In the genomic region with DNA sequence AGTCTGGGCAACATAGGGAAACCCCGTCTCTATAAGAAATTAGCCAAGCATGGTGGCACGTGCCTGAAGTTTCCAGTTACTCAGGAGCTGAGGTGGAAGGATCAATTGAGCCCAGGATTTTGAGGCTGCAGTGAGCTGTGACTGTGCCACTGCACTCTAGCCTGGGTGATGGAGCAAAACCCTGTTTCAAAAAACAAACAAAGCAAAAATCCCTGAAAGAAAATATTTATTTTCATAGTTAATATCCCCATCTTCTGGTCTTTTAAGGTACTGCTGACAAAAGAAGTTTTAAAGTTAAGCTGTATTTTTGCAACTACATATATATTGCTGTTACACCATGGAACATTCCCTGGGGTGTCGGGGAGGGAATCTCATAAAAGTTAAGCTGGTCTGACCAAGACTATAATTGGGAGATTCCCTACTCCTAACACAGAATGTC, we compare ENCODE assay signal across 10 cellular contexts. TPM values are rescaled to one million over a fixed set of nuclear protein-coding genes. Genes with fewer than 3 reads are reported as not detected.
DNase-seq lines count a peak whose midpoint lies in the region; ATAC-seq and TF ChIP-seq lines count a peak whose summit lies in the region.
"Had no signal": no experiment of that assay in that cellular context is flagged by ENCODE, and none has a peak within 500 bp of the region (broad histone marks: within the 10 kb centered on the region; RNA-seq: fewer than 3 reads in every experiment).

No MANE protein-coding gene starts in this region.

- H3K4me1 Mint-ChIP-seq in glutamatergic neuron (ENCODE audit: low read depth, unreplicated experiment): no peaks in the 10 kb centered on the region
- H3K4me1 Mint-ChIP-seq: activated naive CD4-positive, alpha-beta T cell treated with anti-CD3 and anti-CD28 coated beads, Interleukin-2, amount 10 ng/mL, durations not matched to agents 7 days and 5 days had no signal

- no peak overlapping the region for H3K27ac Mint-ChIP-seq in glutamatergic neuron (ENCODE audit: unreplicated experiment)
- H3K27ac Mint-ChIP-seq: activated naive CD4-positive, alpha-beta T cell treated with anti-CD3 and anti-CD28 coated beads, Interleukin-2, amount 10 ng/mL, durations not matched to agents 7 days and 5 days; CD4-positive, CD25-positive, alpha-beta regulatory T cell had no signal

- TF ChIP-seq CTCF in glutamatergic neuron (IDR thresholded peaks at IDR 0.05; ENCODE audit: partially characterized antibody, unreplicated experiment) (peak; percentile 38), upper lobe of left lung (IDR thresholded peaks at IDR 0.05) (peak in 5 of 6 experiments; percentile 11 to 39 (median 30))

- peaks cover 0 to 9% (median 3%) of the 10 kb centered on the region in 4 donors for H3K36me3 ChIP-seq in upper lobe of left lung

- no peaks in the 10 kb centered on the region for H3K27me3 Mint-ChIP-seq in glutamatergic neuron (ENCODE audit: unreplicated experiment)
- H3K27me3 Mint-ChIP-seq: activated naive CD4-positive, alpha-beta T cell treated with anti-CD3 and anti-CD28 coated beads, Interleukin-2, amount 10 ng/mL, durations not matched to agents 7 days and 5 days; CD4-positive, CD25-positive, alpha-beta regulatory T cell had no signal

- H3K4me3 ChIP-seq in upper lobe of left lung: no peak overlapping the region

- peak; percentile 67 for ATAC-seq in SK-N-SH treated with all-trans-retinoic acid at 6 μM for 48 hours
- no peak for ATAC-seq in upper lobe of left lung (ENCODE audit: low FRiP score in 2 of 2)
- no peak for ATAC-seq in GM21381 (IDR thresholded peaks at IDR 0.05; ENCODE audit: unreplicated experiment)
- no peak for ATAC-seq in GM21423 (IDR thresholded peaks at IDR 0.05; ENCODE audit: unreplicated experiment)

- no peaks in the 10 kb centered on the region for H3K9me3 ChIP-seq in upper lobe of left lung

- no peaks in the 10 kb centered on the region for H3K36me3 Mint-ChIP-seq in glutamatergic neuron (ENCODE audit: unreplicated experiment)

- no peaks in the 10 kb centered on the region for H3K9me3 Mint-ChIP-seq in glutamatergic neuron (ENCODE audit: unreplicated experiment)
- H3K9me3 Mint-ChIP-seq: activated naive CD4-positive, alpha-beta T cell treated with anti-CD3 and anti-CD28 coated beads, Interleukin-2, amount 10 ng/mL, durations not matched to agents 7 days and 5 days had no signal

- no peak overlapping the region for H3K4me3 Mint-ChIP-seq in glutamatergic neuron (ENCODE audit: unreplicated experiment)
- H3K4me3 Mint-ChIP-seq: activated naive CD4-positive, alpha-beta T cell treated with anti-CD3 and anti-CD28 coated beads, Interleukin-2, amount 10 ng/mL, durations not matched to agents 7 days and 5 days; CD4-positive, CD25-positive, alpha-beta regulatory T cell had no signal

- 74 to 79% methylated on average over 3 of the region's 3 CpGs for WGBS in upper lobe of left lung, 2 donors

- no peak for TF ChIP-seq POLR2A in upper lobe of left lung (IDR thresholded peaks at IDR 0.05)

- H3K27ac ChIP-seq in upper lobe of left lung: peak overlapping the region in 1 of 4 donors; percentile 9

- peaks cover 0 to 7% (median 2%) of the 10 kb centered on the region in 4 donors for H3K4me1 ChIP-seq in upper lobe of left lung

- TF ChIP-seq EP300 in upper lobe of left lung (IDR thresholded peaks at IDR 0.05): no peak

- DNase-seq in NCI-H82 (lab: John Stamatoyannopoulos, UW) (peak; percentile 14), NCI-H82 treated with DMSO at 0.1 percent for 48 hours (lab: John Stamatoyannopoulos, UW; ENCODE audit: unreplicated experiment) (no peak), glutamatergic neuron (no peak), upper lobe of left lung (no peak), NOMO-1 treated with dmso at 0.1 percent for 144 hours (lab: John Stamatoyannopoulos, UW; ENCODE audit: unreplicated experiment) (no peak)
- DNase-seq: activated naive CD4-positive, alpha-beta T cell treated with anti-CD3 and anti-CD28 coated beads, Interleukin-2, amount 10 ng/mL, durations not matched to agents 7 days and 5 days; CD4-positive, CD25-positive, alpha-beta regulatory T cell had no signal

- no peaks in the 10 kb centered on the region for H3K27me3 ChIP-seq in upper lobe of left lung

TF ChIP-seq in SK-N-SH treated with all-trans-retinoic acid at 6 μM for 48 hours, 23 proteins besides CTCF, POLR2A, EP300 and RAD21 (continues in another document):
- TF ChIP-seq ZNF70 (CRISPR knock-in tag; IDR thresholded peaks at IDR 0.05): no peak
- TF ChIP-seq BACH2 (CRISPR knock-in tag; IDR thresholded peaks at IDR 0.05; ENCODE audit: borderline replicate concordance): no peak
- TF ChIP-seq RARB (CRISPR knock-in tag; IDR thresholded peaks at IDR 0.05): no peak
- no peak for TF ChIP-seq ARNTL (CRISPR knock-in tag; IDR thresholded peaks at IDR 0.05; ENCODE audit: borderline replicate concordance, low read depth)
- TF ChIP-seq, protein P1, sequence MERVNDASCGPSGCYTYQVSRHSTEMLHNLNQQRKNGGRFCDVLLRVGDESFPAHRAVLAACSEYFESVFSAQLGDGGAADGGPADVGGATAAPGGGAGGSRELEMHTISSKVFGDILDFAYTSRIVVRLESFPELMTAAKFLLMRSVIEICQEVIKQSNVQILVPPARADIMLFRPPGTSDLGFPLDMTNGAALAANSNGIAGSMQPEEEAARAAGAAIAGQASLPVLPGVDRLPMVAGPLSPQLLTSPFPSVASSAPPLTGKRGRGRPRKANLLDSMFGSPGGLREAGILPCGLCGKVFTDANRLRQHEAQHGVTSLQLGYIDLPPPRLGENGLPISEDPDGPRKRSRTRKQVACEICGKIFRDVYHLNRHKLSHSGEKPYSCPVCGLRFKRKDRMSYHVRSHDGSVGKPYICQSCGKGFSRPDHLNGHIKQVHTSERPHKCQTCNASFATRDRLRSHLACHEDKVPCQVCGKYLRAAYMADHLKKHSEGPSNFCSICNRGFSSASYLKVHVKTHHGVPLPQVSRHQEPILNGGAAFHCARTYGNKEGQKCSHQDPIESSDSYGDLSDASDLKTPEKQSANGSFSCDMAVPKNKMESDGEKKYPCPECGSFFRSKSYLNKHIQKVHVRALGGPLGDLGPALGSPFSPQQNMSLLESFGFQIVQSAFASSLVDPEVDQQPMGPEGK (CRISPR knock-in tag; IDR thresholded peaks at IDR 0.05; ENCODE audit: borderline replicate concordance): no peak
- no peak for TF ChIP-seq TOX (CRISPR knock-in tag; IDR thresholded peaks at IDR 0.05; ENCODE audit: borderline replicate concordance)
- TF ChIP-seq ESRRG (CRISPR knock-in tag; IDR thresholded peaks at IDR 0.05): no peak
- TF ChIP-seq, protein P2, sequence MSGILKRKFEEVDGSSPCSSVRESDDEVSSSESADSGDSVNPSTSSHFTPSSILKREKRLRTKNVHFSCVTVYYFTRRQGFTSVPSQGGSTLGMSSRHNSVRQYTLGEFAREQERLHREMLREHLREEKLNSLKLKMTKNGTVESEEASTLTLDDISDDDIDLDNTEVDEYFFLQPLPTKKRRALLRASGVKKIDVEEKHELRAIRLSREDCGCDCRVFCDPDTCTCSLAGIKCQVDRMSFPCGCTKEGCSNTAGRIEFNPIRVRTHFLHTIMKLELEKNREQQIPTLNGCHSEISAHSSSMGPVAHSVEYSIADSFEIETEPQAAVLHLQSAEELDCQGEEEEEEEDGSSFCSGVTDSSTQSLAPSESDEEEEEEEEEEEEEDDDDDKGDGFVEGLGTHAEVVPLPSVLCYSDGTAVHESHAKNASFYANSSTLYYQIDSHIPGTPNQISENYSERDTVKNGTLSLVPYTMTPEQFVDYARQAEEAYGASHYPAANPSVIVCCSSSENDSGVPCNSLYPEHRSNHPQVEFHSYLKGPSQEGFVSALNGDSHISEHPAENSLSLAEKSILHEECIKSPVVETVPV (CRISPR knock-in tag; IDR thresholded peaks at IDR 0.05): no peak
- no peak for TF ChIP-seq SNAI2 (CRISPR knock-in tag; IDR thresholded peaks at IDR 0.05)
- no peak for TF ChIP-seq ZC3H10 (CRISPR knock-in tag; IDR thresholded peaks at IDR 0.05)
- TF ChIP-seq ZFP30 (CRISPR knock-in tag; IDR thresholded peaks at IDR 0.05): no peak
- TF ChIP-seq, protein P3, sequence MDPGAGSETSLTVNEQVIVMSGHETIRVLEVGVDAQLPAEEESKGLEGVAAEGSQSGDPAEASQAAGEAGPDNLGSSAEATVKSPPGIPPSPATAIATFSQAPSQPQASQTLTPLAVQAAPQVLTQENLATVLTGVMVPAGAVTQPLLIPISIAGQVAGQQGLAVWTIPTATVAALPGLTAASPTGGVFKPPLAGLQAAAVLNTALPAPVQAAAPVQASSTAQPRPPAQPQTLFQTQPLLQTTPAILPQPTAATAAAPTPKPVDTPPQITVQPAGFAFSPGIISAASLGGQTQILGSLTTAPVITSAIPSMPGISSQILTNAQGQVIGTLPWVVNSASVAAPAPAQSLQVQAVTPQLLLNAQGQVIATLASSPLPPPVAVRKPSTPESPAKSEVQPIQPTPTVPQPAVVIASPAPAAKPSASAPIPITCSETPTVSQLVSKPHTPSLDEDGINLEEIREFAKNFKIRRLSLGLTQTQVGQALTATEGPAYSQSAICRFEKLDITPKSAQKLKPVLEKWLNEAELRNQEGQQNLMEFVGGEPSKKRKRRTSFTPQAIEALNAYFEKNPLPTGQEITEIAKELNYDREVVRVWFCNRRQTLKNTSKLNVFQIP (CRISPR knock-in tag; IDR thresholded peaks at IDR 0.05; ENCODE audit: borderline replicate concordance, low read depth): no peak
- TF ChIP-seq TCF4 (CRISPR knock-in tag; IDR thresholded peaks at IDR 0.05; ENCODE audit: borderline replicate concordance): no peak

RNA-seq across cellular contexts. Expression of gene VAMP4, which starts 26.0 kb away (rescaled TPM):
- total RNA-seq in glutamatergic neuron (ENCODE audit: unreplicated experiment) (8.4 TPM), upper lobe of left lung (10 to 100 TPM; 11.5 to 17.9 (median 13.4) TPM)
